ENCODE assay signal across 9 cellular contexts in genomic region chr14:61925043-61925442, GRCh38.
DNase-seq lines count a peak whose midpoint lies in the region; ATAC-seq, FAIRE-seq and TF ChIP-seq lines count a peak whose summit lies in the region.
"Had no signal": no experiment of that assay in that cellular context is flagged by ENCODE, and none has a peak within 500 bp of the region (broad histone marks: within the 10 kb centered on the region; RNA-seq: fewer than 3 reads in every experiment).

No MANE protein-coding gene starts in this region.

- peaks cover 0 to 7% (median 0%) of the 10 kb centered on the region in 3 donors for H3K4me1 ChIP-seq in pancreas
- H3K4me1 ChIP-seq: BLaER1 had no signal

- no peaks in the 10 kb centered on the region for H3K27me3 Mint-ChIP-seq in chondrocyte (ENCODE audit: low read depth)

- no peaks in the 10 kb centered on the region for H3K9me3 Mint-ChIP-seq in chondrocyte (ENCODE audit: low read depth)

- H3K27me3 ChIP-seq in pancreas = no peaks in the 10 kb centered on the region
- H3K27me3 ChIP-seq: BLaER1 had no signal

- ATAC-seq in pancreas (peak in 3 of 4 donors; percentile 42 to 65 (median 49)), GM18519 (IDR thresholded peaks at IDR 0.05; ENCODE audit: low FRiP score, unreplicated experiment) (no peak)

- no peaks in the 10 kb centered on the region for H3K9me3 ChIP-seq in pancreas
- H3K9me3 ChIP-seq: BLaER1 had no signal

- FAIRE-seq in pancreas (lab: Jason Lieb, UNC) = no peak

- H3K27ac Mint-ChIP-seq in chondrocyte (ENCODE audit: unreplicated experiment) = peak overlapping the region; percentile 94

- TF ChIP-seq CTCF in chondrocyte (IDR thresholded peaks at IDR 0.05) (peak; percentile 72), pancreas (IDR thresholded peaks at IDR 0.05) (no peak)

- peaks cover 70% of the 10 kb centered on the region for H3K4me1 Mint-ChIP-seq in chondrocyte (ENCODE audit: low read depth)

- no peaks in the 10 kb centered on the region for H3K36me3 ChIP-seq in pancreas
- H3K36me3 ChIP-seq: BLaER1 had no signal

- peak overlapping the region; percentile 26 for H3K4me3 Mint-ChIP-seq in chondrocyte (ENCODE audit: unreplicated experiment)

- DNase-seq in NCI-H345 (lab: John Stamatoyannopoulos, UW) (peak; percentile 23), NCI-H345 treated with DMSO at 0.1 percent for 48 hours (lab: John Stamatoyannopoulos, UW; ENCODE audit: unreplicated experiment) (no peak), M059J (ENCODE audit: low read depth) (peak; percentile 64), chondrocyte (ENCODE audit: low spot score) (no peak), pancreas (no peak), CD1c-positive myeloid dendritic cell (ENCODE audit: extremely low spot score) (no peak), COLO668 (lab: John Stamatoyannopoulos, UW; ENCODE audit: unreplicated experiment) (no peak)

- intact Hi-C loops in pancreas (cut with DNase I) = loop anchor here in 1 of 3 donors (10.0 kb wide), 1 partner anchor 200 kb away; no protein-coding TSS in a partner anchor

- H3K36me3 Mint-ChIP-seq in chondrocyte (ENCODE audit: low read depth) = no peaks in the 10 kb centered on the region

- H3K4me3 ChIP-seq in pancreas = no peak overlapping the region
- H3K4me3 ChIP-seq: BLaER1 had no signal

- 34 to 47% methylated on average over 5 of the region's 5 CpGs for WGBS in pancreas, 2 donors

- H3K27ac ChIP-seq in pancreas = no peak overlapping the region
- H3K27ac ChIP-seq: BLaER1 had no signal

Comparison
In these comparisons a context has a peak if more than half of its experiments do, and no peak if none do; other contexts are left out.
1. DNase-seq: peak in NCI-H345 (single experiment) and M059J (single experiment); none in NCI-H345 treated with DMSO at 0.1 percent for 48 hours (single experiment), chondrocyte (single experiment), pancreas (0 of 6), CD1c-positive myeloid dendritic cell (single experiment) and COLO668 (single experiment).